Comparison of ENCODE assay signal across 14 cellular contexts in the genomic region with DNA sequence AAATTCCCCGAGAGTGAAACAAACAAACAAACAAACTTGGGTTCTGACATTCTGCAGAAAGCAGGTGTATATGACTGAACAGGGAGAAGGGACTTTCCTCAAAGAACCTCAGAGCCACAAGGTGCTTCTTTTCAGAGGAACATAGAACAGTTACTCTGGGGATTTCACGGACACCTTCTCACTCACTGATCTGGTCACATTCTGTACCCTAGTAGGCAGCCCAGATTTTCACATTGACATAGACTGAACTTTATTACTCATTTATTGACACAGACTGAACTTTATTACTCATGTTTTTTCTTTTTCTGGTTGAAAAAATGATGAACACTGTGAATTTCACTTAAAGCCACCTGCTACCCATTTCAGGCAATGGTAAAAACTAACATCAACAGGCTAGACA.
DNase-seq lines count a peak whose midpoint lies in the region; ATAC-seq and TF ChIP-seq lines count a peak whose summit lies in the region.
"Had no signal": no experiment of that assay in that cellular context is flagged by ENCODE, and none has a peak within 500 bp of the region (broad histone marks: within the 10 kb centered on the region; RNA-seq: fewer than 3 reads in every experiment).

No MANE protein-coding gene starts in this region.

- CTCF ChIA-PET in activated naive CD4-positive, alpha-beta T cell treated with anti-CD3 and anti-CD28 coated beads for 36 hours (lab: Charles Lee): no interaction called here

- no peaks in the 10 kb centered on the region for H3K9me3 ChIP-seq in neural progenitor cell (ENCODE audit: low read depth)
- H3K9me3 ChIP-seq: A549, HAP-1, right lobe of liver had no signal

- no peaks in the 10 kb centered on the region for H3K4me1 ChIP-seq in neural progenitor cell
- H3K4me1 ChIP-seq: A549, HAP-1, right lobe of liver had no signal

- no peak overlapping the region for H2AFZ ChIP-seq in neural progenitor cell (replicated peaks)

- no peak overlapping the region for H3K4me3 Mint-ChIP-seq in activated naive CD4-positive, alpha-beta T cell treated with anti-CD3 and anti-CD28 coated beads for 36 hours
- H3K4me3 Mint-ChIP-seq in neural progenitor cell (no peak overlapping the region), glutamatergic neuron (ENCODE audit: unreplicated experiment) (no peak overlapping the region)
- H3K4me3 Mint-ChIP-seq: activated CD4-positive, alpha-beta memory T cell treated with anti-CD3 and anti-CD28 coated beads for 36 hours had no signal

- no peaks in the 10 kb centered on the region for H3K36me3 ChIP-seq in neural progenitor cell
- H3K36me3 ChIP-seq: HAP-1, right lobe of liver had no signal

- no peaks in the 10 kb centered on the region for H3F3A ChIP-seq in neural progenitor cell (ENCODE audit: low read depth)

- intact Hi-C loops in activated naive CD4-positive, alpha-beta T cell treated with anti-CD3 and anti-CD28 coated beads for 36 hours (cut with micrococcal nuclease): no loop called here

- H3K27me3 ChIP-seq in neural progenitor cell: no peaks in the 10 kb centered on the region
- H3K27me3 ChIP-seq: right lobe of liver had no signal

- no peaks in the 10 kb centered on the region for H3K79me2 ChIP-seq in neural progenitor cell (ENCODE audit: low read depth)

- ATAC-seq in GM21619 (IDR thresholded peaks at IDR 0.05; ENCODE audit: unreplicated experiment) (peak; percentile 97), HG03108 (IDR thresholded peaks at IDR 0.05; ENCODE audit: unreplicated experiment) (peak; percentile 98)
- ATAC-seq: A549, right lobe of liver had no signal

- H4K20me1 ChIP-seq in neural progenitor cell (ENCODE audit: low read depth): no peaks in the 10 kb centered on the region

- H3K36me3 Mint-ChIP-seq in activated naive CD4-positive, alpha-beta T cell treated with anti-CD3 and anti-CD28 coated beads for 36 hours (ENCODE audit: low read depth): no peaks in the 10 kb centered on the region
- H3K36me3 Mint-ChIP-seq in neural progenitor cell (no peaks in the 10 kb centered on the region), glutamatergic neuron (ENCODE audit: unreplicated experiment) (peaks cover 7% of the 10 kb centered on the region)
- H3K36me3 Mint-ChIP-seq: activated CD4-positive, alpha-beta memory T cell treated with anti-CD3 and anti-CD28 coated beads for 36 hours had no signal

- no peak for TF ChIP-seq CTCF in neural progenitor cell (IDR thresholded peaks at IDR 0.05)
- TF ChIP-seq CTCF in glutamatergic neuron (IDR thresholded peaks at IDR 0.05; ENCODE audit: partially characterized antibody, unreplicated experiment): no peak

- no peaks in the 10 kb centered on the region for H3K4me1 Mint-ChIP-seq in activated naive CD4-positive, alpha-beta T cell treated with anti-CD3 and anti-CD28 coated beads for 36 hours (ENCODE audit: low read depth)
- no peaks in the 10 kb centered on the region for H3K4me1 Mint-ChIP-seq in neural progenitor cell
- H3K4me1 Mint-ChIP-seq in glutamatergic neuron (ENCODE audit: low read depth, unreplicated experiment): no peaks in the 10 kb centered on the region

- no peak overlapping the region for H3K27ac ChIP-seq in neural progenitor cell
- no peak overlapping the region for H3K27ac ChIP-seq in caudate nucleus (ENCODE audit: low read depth, low read length)
- H3K27ac ChIP-seq: A549, right lobe of liver had no signal

- H3K9ac ChIP-seq in neural progenitor cell: no peak overlapping the region

- H3K4me3 ChIP-seq in neural progenitor cell: no peak overlapping the region
- H3K4me3 ChIP-seq: A549, HAP-1, right lobe of liver had no signal

- DNase-seq in activated naive CD4-positive, alpha-beta T cell treated with anti-CD3 and anti-CD28 coated beads for 36 hours: peak; percentile 15
- no peak for DNase-seq in activated naive CD4-positive, alpha-beta T cell treated with Interleukin-2 at 50 U/mL for 16 hours
- DNase-seq in neural progenitor cell (ENCODE audit: low spot score) (no peak), glutamatergic neuron (no peak), caudate nucleus (lab: John Stamatoyannopoulos, UW) (no peak)
- DNase-seq in effector CD4-positive, alpha-beta T cell: no peak
- DNase-seq: activated CD4-positive, alpha-beta memory T cell treated with anti-CD3 and anti-CD28 coated beads for 36 hours; DMS53; NCI-H526 treated with DMSO at 0.1 percent for 48 hours; right lobe of liver had no signal

- no peak overlapping the region for H3K27ac Mint-ChIP-seq in activated naive CD4-positive, alpha-beta T cell treated with anti-CD3 and anti-CD28 coated beads for 36 hours
- H3K27ac Mint-ChIP-seq in neural progenitor cell (no peak overlapping the region), glutamatergic neuron (ENCODE audit: unreplicated experiment) (no peak overlapping the region)
- H3K27ac Mint-ChIP-seq: activated CD4-positive, alpha-beta memory T cell treated with anti-CD3 and anti-CD28 coated beads for 36 hours had no signal

- H3K9me3 Mint-ChIP-seq in activated naive CD4-positive, alpha-beta T cell treated with anti-CD3 and anti-CD28 coated beads for 36 hours: no peaks in the 10 kb centered on the region
- H3K9me3 Mint-ChIP-seq in neural progenitor cell (no peaks in the 10 kb centered on the region), glutamatergic neuron (ENCODE audit: unreplicated experiment) (no peaks in the 10 kb centered on the region)

- peaks cover 3% of the 10 kb centered on the region for H3K27me3 Mint-ChIP-seq in activated naive CD4-positive, alpha-beta T cell treated with anti-CD3 and anti-CD28 coated beads for 36 hours (ENCODE audit: low read depth)
- peaks cover 9% of the 10 kb centered on the region for H3K27me3 Mint-ChIP-seq in neural progenitor cell (ENCODE audit: insufficient read depth, low read depth)
- H3K27me3 Mint-ChIP-seq in glutamatergic neuron (ENCODE audit: unreplicated experiment): peaks cover 2% of the 10 kb centered on the region

- H3K4me2 ChIP-seq in neural progenitor cell: no peak overlapping the region
- H3K4me2 ChIP-seq: A549 had no signal
